23 cellular contexts compared by ENCODE assay signal in genomic region chr18:38576915-38577314, GRCh38.
DNase-seq lines count a peak whose midpoint lies in the region; ATAC-seq, FAIRE-seq and TF ChIP-seq lines count a peak whose summit lies in the region.
"Had no signal": no experiment of that assay in that cellular context is flagged by ENCODE, and none has a peak within 500 bp of the region (broad histone marks: within the 10 kb centered on the region; RNA-seq: fewer than 3 reads in every experiment).

No MANE protein-coding gene starts in this region.

- H3K4me1 Mint-ChIP-seq in activated naive CD4-positive, alpha-beta T cell treated with anti-CD3 and anti-CD28 coated beads, Interleukin-2, amount 50 U/mL, for 24 hours: peaks cover 52% of the 10 kb centered on the region
- peaks cover 36% of the 10 kb centered on the region for H3K4me1 Mint-ChIP-seq in activated naive CD4-positive, alpha-beta T cell treated with anti-CD3 and anti-CD28 coated beads for 36 hours (ENCODE audit: low read depth)
- peaks cover 32% of the 10 kb centered on the region for H3K4me1 Mint-ChIP-seq in CD8-positive, alpha-beta T cell (ENCODE audit: low read depth)
- no peaks in the 10 kb centered on the region for H3K4me1 Mint-ChIP-seq in T-helper 17 cell
- H3K4me1 Mint-ChIP-seq in naive thymus-derived CD4-positive, alpha-beta T cell: peaks cover 17 to 59% (median 51%) of the 10 kb centered on the region in 7 donors
- peaks cover 28% of the 10 kb centered on the region for H3K4me1 Mint-ChIP-seq in activated T-helper 2 cell treated with anti-CD3 and anti-CD28 coated beads, Interferon-gamma antibody, Interleukin-2, Interleukin-4, amounts not matched to agents 10 μg/mL and 5 μg/mL and 100 μg/mL, durations not matched to agents 14 hours and 24 hours and 36 hours (ENCODE audit: low read depth)

- H3K4me3 Mint-ChIP-seq in activated naive CD4-positive, alpha-beta T cell treated with anti-CD3 and anti-CD28 coated beads, Interleukin-2, amount 50 U/mL, for 24 hours: no peak overlapping the region
- no peak overlapping the region for H3K4me3 Mint-ChIP-seq in activated naive CD4-positive, alpha-beta T cell treated with anti-CD3 and anti-CD28 coated beads for 36 hours
- peak overlapping the region; percentile 54 for H3K4me3 Mint-ChIP-seq in CD8-positive, alpha-beta T cell
- no peak overlapping the region for H3K4me3 Mint-ChIP-seq in T-helper 17 cell
- H3K4me3 Mint-ChIP-seq in naive thymus-derived CD4-positive, alpha-beta T cell: peak overlapping the region; percentile 20 to 82 (median 72)
- H3K4me3 Mint-ChIP-seq in activated T-helper 2 cell treated with anti-CD3 and anti-CD28 coated beads, Interferon-gamma antibody, Interleukin-2, Interleukin-4, amounts not matched to agents 10 μg/mL and 5 μg/mL and 100 μg/mL, durations not matched to agents 14 hours and 24 hours and 36 hours (ENCODE audit: low read depth): no peak overlapping the region

- H3K4me3 ChIP-seq in CD8-positive, alpha-beta T cell (ENCODE audit: low read depth, low read length): peak overlapping the region; percentile 6
- peak overlapping the region; percentile 5 for H3K4me3 ChIP-seq in naive thymus-derived CD4-positive, alpha-beta T cell (ENCODE audit: low read length)

- H3K36me3 Mint-ChIP-seq in activated naive CD4-positive, alpha-beta T cell treated with anti-CD3 and anti-CD28 coated beads, Interleukin-2, amount 50 U/mL, for 24 hours: no peaks in the 10 kb centered on the region
- peaks cover 1% of the 10 kb centered on the region for H3K36me3 Mint-ChIP-seq in activated naive CD4-positive, alpha-beta T cell treated with anti-CD3 and anti-CD28 coated beads for 36 hours (ENCODE audit: low read depth)
- H3K36me3 Mint-ChIP-seq in CD8-positive, alpha-beta T cell: no peaks in the 10 kb centered on the region
- H3K36me3 Mint-ChIP-seq in T-helper 17 cell (ENCODE audit: low read depth): no peaks in the 10 kb centered on the region
- peaks cover 0 to 6% (median 0%) of the 10 kb centered on the region in 5 donors for H3K36me3 Mint-ChIP-seq in naive thymus-derived CD4-positive, alpha-beta T cell
- H3K36me3 Mint-ChIP-seq in activated T-helper 2 cell treated with anti-CD3 and anti-CD28 coated beads, Interferon-gamma antibody, Interleukin-2, Interleukin-4, amounts not matched to agents 10 μg/mL and 5 μg/mL and 100 μg/mL, durations not matched to agents 14 hours and 24 hours and 36 hours (ENCODE audit: low read depth): no peaks in the 10 kb centered on the region

- no peak for DNase-seq in activated naive CD4-positive, alpha-beta T cell treated with anti-CD3 and anti-CD28 coated beads for 36 hours
- DNase-seq in CD8-positive, alpha-beta T cell: no peak
- DNase-seq in T-helper 17 cell (no peak), GM19239 (ENCODE audit: insufficient read length, low spot score) (no peak)
- DNase-seq in naive thymus-derived CD4-positive, alpha-beta T cell: peak in 7 of 9 donors; percentile 30 to 72 (median 66)
- DNase-seq in activated T-helper 2 cell treated with anti-CD3 and anti-CD28 coated beads, Interferon-gamma antibody, Interleukin-2, Interleukin-4, amounts not matched to agents 10 μg/mL and 5 μg/mL and 100 μg/mL, durations not matched to agents 14 hours and 24 hours and 36 hours (ENCODE audit: low spot score): no peak
- DNase-seq: COR-L47, DMS79 treated with DMSO at 0.1 percent for 48 hours, KG1, MV-4-11, NCI-H1105 treated with DMSO at 0.1 percent for 48 hours, NCI-H2081, NCI-H2171, NCI-H524 treated with DMSO at 0.1 percent for 48 hours, NCI-H82, SIG-M5, SK-N-SH had no signal

- no peak for FAIRE-seq in GM19239 (lab: Jason Lieb, UNC)
- FAIRE-seq: GM12891, H1 had no signal

- CTCF ChIA-PET in activated naive CD4-positive, alpha-beta T cell treated with anti-CD3 and anti-CD28 coated beads for 36 hours (lab: Charles Lee): no interaction called here
- CTCF ChIA-PET in CD8-positive, alpha-beta T cell (lab: Charles Lee): no interaction called here
- CTCF ChIA-PET in naive thymus-derived CD4-positive, alpha-beta T cell (lab: Charles Lee): interaction anchor here (0.8 kb wide), 1 partner anchor 23 kb away, joined by 4 read pairs; no protein-coding TSS in a partner anchor

- intact Hi-C loops in activated naive CD4-positive, alpha-beta T cell treated with anti-CD3 and anti-CD28 coated beads for 36 hours (cut with micrococcal nuclease): loop anchor here (2.0 kb wide), 1 partner anchor 68 kb away; no protein-coding TSS in a partner anchor
- intact Hi-C loops in CD8-positive, alpha-beta T cell (cut with DNase I, micrococcal nuclease): loop anchor here in 1 of 2 experiments (5.0 to 10.0 kb wide), 2 partner anchors 368 to 1750 kb away; partner anchors contain the start of genes KIAA1328 and TPGS2
- intact Hi-C loops in naive thymus-derived CD4-positive, alpha-beta T cell (cut with micrococcal nuclease): loop anchor here (1.0 to 2.0 kb wide), 3 partner anchors 30 to 364 kb away; no protein-coding TSS in a partner anchor
- intact Hi-C loops in activated T-helper 2 cell treated with anti-CD3 and anti-CD28 coated beads, Interferon-gamma antibody, Interleukin-2, Interleukin-4, amounts not matched to agents 10 μg/mL and 5 μg/mL and 100 μg/mL, durations not matched to agents 14 hours and 24 hours and 36 hours (cut with micrococcal nuclease): loop anchor here (1.0 kb wide), 1 partner anchor 363 kb away; no protein-coding TSS in a partner anchor

- no peaks in the 10 kb centered on the region for H3K36me3 ChIP-seq in CD8-positive, alpha-beta T cell (ENCODE audit: insufficient read depth, low read length)
- no peaks in the 10 kb centered on the region for H3K36me3 ChIP-seq in naive thymus-derived CD4-positive, alpha-beta T cell (ENCODE audit: control insufficient read depth in 2 of 3, insufficient read depth in 3 of 3, low read length in 3 of 3)

- peak overlapping the region; percentile 73 for H3K27ac Mint-ChIP-seq in activated naive CD4-positive, alpha-beta T cell treated with anti-CD3 and anti-CD28 coated beads, Interleukin-2, amount 50 U/mL, for 24 hours
- no peak overlapping the region for H3K27ac Mint-ChIP-seq in activated naive CD4-positive, alpha-beta T cell treated with anti-CD3 and anti-CD28 coated beads for 36 hours
- peak overlapping the region; percentile 66 for H3K27ac Mint-ChIP-seq in CD8-positive, alpha-beta T cell
- H3K27ac Mint-ChIP-seq in T-helper 17 cell: no peak overlapping the region
- H3K27ac Mint-ChIP-seq in naive thymus-derived CD4-positive, alpha-beta T cell: peak overlapping the region; percentile 44 to 90 (median 76)
- no peak overlapping the region for H3K27ac Mint-ChIP-seq in activated T-helper 2 cell treated with anti-CD3 and anti-CD28 coated beads, Interferon-gamma antibody, Interleukin-2, Interleukin-4, amounts not matched to agents 10 μg/mL and 5 μg/mL and 100 μg/mL, durations not matched to agents 14 hours and 24 hours and 36 hours

- TF ChIP-seq CTCF in CD8-positive, alpha-beta T cell (IDR thresholded peaks at IDR 0.05): no peak

- no peaks in the 10 kb centered on the region for H3K9me3 ChIP-seq in CD8-positive, alpha-beta T cell (ENCODE audit: low read length)
- H3K9me3 ChIP-seq in T-helper 17 cell (ENCODE audit: control insufficient read depth, low read length, poor library complexity, severe bottlenecking): no peaks in the 10 kb centered on the region
- no peaks in the 10 kb centered on the region for H3K9me3 ChIP-seq in naive thymus-derived CD4-positive, alpha-beta T cell (ENCODE audit: control insufficient read depth in 2 of 3, low read length in 3 of 3)
- H3K9me3 ChIP-seq: SK-N-SH had no signal

- no peaks in the 10 kb centered on the region for H3K27me3 ChIP-seq in CD8-positive, alpha-beta T cell (ENCODE audit: insufficient read depth, low read length)
- H3K27me3 ChIP-seq in naive thymus-derived CD4-positive, alpha-beta T cell (ENCODE audit: control insufficient read depth in 2 of 2, insufficient read depth in 2 of 2, low read length in 2 of 2): no peaks in the 10 kb centered on the region

- H3K4me1 ChIP-seq in CD8-positive, alpha-beta T cell (ENCODE audit: insufficient read depth, low read length): peaks cover 24% of the 10 kb centered on the region
- H3K4me1 ChIP-seq in naive thymus-derived CD4-positive, alpha-beta T cell (ENCODE audit: control insufficient read depth in 2 of 2, insufficient read depth in 2 of 2, low read length in 2 of 2): peaks cover 0 to 33% of the 10 kb centered on the region in 2 donors

- no peaks in the 10 kb centered on the region for H3K27me3 Mint-ChIP-seq in activated naive CD4-positive, alpha-beta T cell treated with anti-CD3 and anti-CD28 coated beads, Interleukin-2, amount 50 U/mL, for 24 hours
- H3K27me3 Mint-ChIP-seq in activated naive CD4-positive, alpha-beta T cell treated with anti-CD3 and anti-CD28 coated beads for 36 hours (ENCODE audit: low read depth): no peaks in the 10 kb centered on the region
- no peaks in the 10 kb centered on the region for H3K27me3 Mint-ChIP-seq in CD8-positive, alpha-beta T cell (ENCODE audit: low read depth)
- H3K27me3 Mint-ChIP-seq in T-helper 17 cell: no peaks in the 10 kb centered on the region
- no peaks in the 10 kb centered on the region for H3K27me3 Mint-ChIP-seq in naive thymus-derived CD4-positive, alpha-beta T cell
- no peaks in the 10 kb centered on the region for H3K27me3 Mint-ChIP-seq in activated T-helper 2 cell treated with anti-CD3 and anti-CD28 coated beads, Interferon-gamma antibody, Interleukin-2, Interleukin-4, amounts not matched to agents 10 μg/mL and 5 μg/mL and 100 μg/mL, durations not matched to agents 14 hours and 24 hours and 36 hours (ENCODE audit: low read depth)

- no peak overlapping the region for H3K27ac ChIP-seq in CD8-positive, alpha-beta T cell (ENCODE audit: low read depth, low read length)
- H3K27ac ChIP-seq in naive thymus-derived CD4-positive, alpha-beta T cell (ENCODE audit: low read depth, low read length): peak overlapping the region; percentile 36
- H3K27ac ChIP-seq: C4-2B had no signal

- H3K9me3 Mint-ChIP-seq in activated naive CD4-positive, alpha-beta T cell treated with anti-CD3 and anti-CD28 coated beads, Interleukin-2, amount 50 U/mL, for 24 hours: no peaks in the 10 kb centered on the region
- H3K9me3 Mint-ChIP-seq in activated naive CD4-positive, alpha-beta T cell treated with anti-CD3 and anti-CD28 coated beads for 36 hours: peaks cover 3% of the 10 kb centered on the region
- no peaks in the 10 kb centered on the region for H3K9me3 Mint-ChIP-seq in CD8-positive, alpha-beta T cell
- H3K9me3 Mint-ChIP-seq in naive thymus-derived CD4-positive, alpha-beta T cell: peaks cover 0 to 4% (median 0%) of the 10 kb centered on the region in 11 donors
- peaks cover 3% of the 10 kb centered on the region for H3K9me3 Mint-ChIP-seq in activated T-helper 2 cell treated with anti-CD3 and anti-CD28 coated beads, Interferon-gamma antibody, Interleukin-2, Interleukin-4, amounts not matched to agents 10 μg/mL and 5 μg/mL and 100 μg/mL, durations not matched to agents 14 hours and 24 hours and 36 hours

- ATAC-seq in CD8-positive, alpha-beta T cell: peak; percentile 79
- peak; percentile 76 for ATAC-seq in T-helper 17 cell
- ATAC-seq in naive thymus-derived CD4-positive, alpha-beta T cell: peak; percentile 63
- ATAC-seq in HG03565 (IDR thresholded peaks at IDR 0.05; ENCODE audit: unreplicated experiment): no peak
- ATAC-seq: Panc1 had no signal

- POLR2A ChIA-PET in CD8-positive, alpha-beta T cell (lab: Charles Lee): no interaction called here
- POLR2A ChIA-PET in naive thymus-derived CD4-positive, alpha-beta T cell (lab: Charles Lee): interaction anchor here (0.6 kb wide), 1 partner anchor 102 kb away, joined by 3 read pairs; no protein-coding TSS in a partner anchor

Comparison
In these comparisons a context has a peak if more than half of its experiments do, and no peak if none do; other contexts are left out.
1. H3K27ac Mint-ChIP-seq: peak in activated naive CD4-positive, alpha-beta T cell treated with anti-CD3 and anti-CD28 coated beads, Interleukin-2, amount 50 U/mL, for 24 hours (single experiment), CD8-positive, alpha-beta T cell (single experiment) and naive thymus-derived CD4-positive, alpha-beta T cell (9 of 9); none in activated naive CD4-positive, alpha-beta T cell treated with anti-CD3 and anti-CD28 coated beads for 36 hours (single experiment), T-helper 17 cell (single experiment) and activated T-helper 2 cell treated with anti-CD3 and anti-CD28 coated beads, Interferon-gamma antibody, Interleukin-2, Interleukin-4, amounts not matched to agents 10 μg/mL and 5 μg/mL and 100 μg/mL, durations not matched to agents 14 hours and 24 hours and 36 hours (single experiment).
2. H3K4me3 Mint-ChIP-seq: peak in CD8-positive, alpha-beta T cell (single experiment) and naive thymus-derived CD4-positive, alpha-beta T cell (10 of 10); none in activated naive CD4-positive, alpha-beta T cell treated with anti-CD3 and anti-CD28 coated beads, Interleukin-2, amount 50 U/mL, for 24 hours (single experiment), activated naive CD4-positive, alpha-beta T cell treated with anti-CD3 and anti-CD28 coated beads for 36 hours (single experiment), T-helper 17 cell (single experiment) and activated T-helper 2 cell treated with anti-CD3 and anti-CD28 coated beads, Interferon-gamma antibody, Interleukin-2, Interleukin-4, amounts not matched to agents 10 μg/mL and 5 μg/mL and 100 μg/mL, durations not matched to agents 14 hours and 24 hours and 36 hours (single experiment).
3. DNase-seq: peak in naive thymus-derived CD4-positive, alpha-beta T cell (7 of 9); none in activated naive CD4-positive, alpha-beta T cell treated with anti-CD3 and anti-CD28 coated beads for 36 hours (single experiment), CD8-positive, alpha-beta T cell (0 of 7), T-helper 17 cell (0 of 3), GM19239 (single experiment) and activated T-helper 2 cell treated with anti-CD3 and anti-CD28 coated beads, Interferon-gamma antibody, Interleukin-2, Interleukin-4, amounts not matched to agents 10 μg/mL and 5 μg/mL and 100 μg/mL, durations not matched to agents 14 hours and 24 hours and 36 hours (single experiment).